14 cellular contexts compared by ENCODE assay signal in genomic region chr5:162529886-162530285, GRCh38.
"Had no signal": no experiment of that assay in that cellular context is flagged by ENCODE, and none has a peak within 500 bp of the region (broad histone marks: within the 10 kb centered on the region; RNA-seq: fewer than 3 reads in every experiment).

No MANE protein-coding gene starts in this region.

- H3K36me3 ChIP-seq: thyroid gland had no signal

- H3K27me3 Mint-ChIP-seq: activated CD4-positive, alpha-beta T cell treated with anti-CD3 and anti-CD28 coated beads for 36 hours; activated naive CD8-positive, alpha-beta T cell treated with anti-CD3 and anti-CD28 coated beads for 36 hours; effector memory CD8-positive, alpha-beta T cell had no signal

- H3K27ac Mint-ChIP-seq: activated CD4-positive, alpha-beta T cell treated with anti-CD3 and anti-CD28 coated beads for 36 hours; activated naive CD8-positive, alpha-beta T cell treated with anti-CD3 and anti-CD28 coated beads for 36 hours; activated T-helper 1 cell treated with anti-CD3 and anti-CD28 coated beads, Interleukin-12 subunit alpha, Interleukin-12 subunit beta, Interleukin-2, Interleukin-4 antibody, amounts not matched to agents 30 ng/mL and 10 ng/mL and 1 ng/mL, durations not matched to agents 14 hours and 24 hours and 36 hours; effector memory CD8-positive, alpha-beta T cell had no signal

- ATAC-seq: activated CD4-positive, alpha-beta T cell treated with anti-CD3 and anti-CD28 coated beads for 36 hours; body of pancreas; effector memory CD8-positive, alpha-beta T cell; left cardiac atrium had no signal

- H3K9me3 Mint-ChIP-seq: activated naive CD8-positive, alpha-beta T cell treated with anti-CD3 and anti-CD28 coated beads for 36 hours had no signal

- DNase-seq: activated CD4-positive, alpha-beta T cell treated with anti-CD3 and anti-CD28 coated beads for 36 hours; activated CD4-positive, alpha-beta T cell treated with anti-CD3 and anti-CD28 coated beads, Interleukin-2, amount 50 U/mL, for 48 hours; activated naive CD4-positive, alpha-beta T cell; activated naive CD8-positive, alpha-beta T cell treated with anti-CD3 and anti-CD28 coated beads for 36 hours; activated T-cell treated with anti-CD3 and anti-CD28 coated beads for 4 hours; amniotic stem cell; body of pancreas; dermis blood vessel endothelial cell; effector memory CD8-positive, alpha-beta T cell; foreskin fibroblast; left cardiac atrium; stimulated activated naive CD4-positive, alpha-beta T cell; thyroid gland had no signal

- H3K4me1 ChIP-seq: body of pancreas, thyroid gland had no signal

- H3K9me3 ChIP-seq: body of pancreas, thyroid gland had no signal

- H3K36me3 Mint-ChIP-seq: activated naive CD8-positive, alpha-beta T cell treated with anti-CD3 and anti-CD28 coated beads for 36 hours had no signal

- H3K4me3 Mint-ChIP-seq: activated CD4-positive, alpha-beta T cell treated with anti-CD3 and anti-CD28 coated beads for 36 hours; activated naive CD8-positive, alpha-beta T cell treated with anti-CD3 and anti-CD28 coated beads for 36 hours; activated T-helper 1 cell treated with anti-CD3 and anti-CD28 coated beads, Interleukin-12 subunit alpha, Interleukin-12 subunit beta, Interleukin-2, Interleukin-4 antibody, amounts not matched to agents 30 ng/mL and 10 ng/mL and 1 ng/mL, durations not matched to agents 14 hours and 24 hours and 36 hours; effector memory CD8-positive, alpha-beta T cell had no signal

- H3K27me3 ChIP-seq: body of pancreas, thyroid gland had no signal

- H3K4me3 ChIP-seq: body of pancreas, thyroid gland had no signal

- H3K4me1 Mint-ChIP-seq: activated CD4-positive, alpha-beta T cell treated with anti-CD3 and anti-CD28 coated beads for 36 hours; activated naive CD8-positive, alpha-beta T cell treated with anti-CD3 and anti-CD28 coated beads for 36 hours had no signal

- H3K27ac ChIP-seq: body of pancreas, thyroid gland had no signal
